In the genomic region with DNA sequence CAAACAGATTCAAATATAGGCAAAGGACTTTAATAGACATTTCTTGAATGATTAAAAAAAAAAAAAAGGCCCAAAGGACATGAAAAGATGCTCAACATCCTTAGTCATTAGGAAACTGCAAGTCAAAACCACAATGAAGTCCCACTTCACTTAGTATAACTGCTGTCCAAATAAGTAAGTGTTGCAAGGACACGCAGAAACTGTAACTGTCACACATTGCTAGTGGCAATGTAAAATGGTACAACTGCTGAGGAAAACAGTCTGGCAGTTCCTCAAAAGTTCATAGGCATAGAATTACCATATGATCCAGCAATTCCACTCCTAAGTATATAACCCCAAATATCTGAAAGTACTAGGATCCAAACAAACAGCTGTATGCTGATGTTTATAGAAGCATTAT, we compare ENCODE assay signal across 10 cellular contexts.
A peak's percentile ranks its signal among the peaks of the same experiment; 100 is the strongest.
DNase-seq lines count a peak whose midpoint lies in the region; ATAC-seq and TF ChIP-seq lines count a peak whose summit lies in the region.
"Had no signal": no experiment of that assay in that cellular context is flagged by ENCODE, and none has a peak within 500 bp of the region (broad histone marks: within the 10 kb centered on the region; RNA-seq: fewer than 3 reads in every experiment).

No MANE protein-coding gene starts in this region.

- no peak overlapping the region for H3K27ac Mint-ChIP-seq in activated T-helper 17 cell treated with anti-CD3 and anti-CD28 coated beads, Interleukin-2, amount 50 U/mL, for 72 hours
- no peak overlapping the region for H3K27ac Mint-ChIP-seq in CD8-positive, alpha-beta memory T cell

- H3K36me3 ChIP-seq in GM23248 (ENCODE audit: low read depth) (no peaks in the 10 kb centered on the region), tibial artery (no peaks in the 10 kb centered on the region)
- H3K36me3 ChIP-seq in CD8-positive, alpha-beta memory T cell (ENCODE audit: insufficient read depth, low read length) = no peaks in the 10 kb centered on the region
- H3K36me3 ChIP-seq: adrenal gland had no signal

- H3K9me3 ChIP-seq in GM23248 (ENCODE audit: low read depth) = no peaks in the 10 kb centered on the region
- H3K9me3 ChIP-seq in tibial artery = no peaks in the 10 kb centered on the region
- H3K9me3 ChIP-seq in CD8-positive, alpha-beta memory T cell (ENCODE audit: low read length) = no peaks in the 10 kb centered on the region
- H3K9me3 ChIP-seq: adrenal gland had no signal

- TF ChIP-seq CTCF in tibial artery (IDR thresholded peaks at IDR 0.05) = no peak

- H3K4me2 ChIP-seq in GM23248 (ENCODE audit: unreplicated experiment) = no peak overlapping the region

- 100% methylated on average over 1 of the region's 1 CpG for WGBS in GM23248 (ENCODE audit: low coverage in 1 of 2, low lambda C conversion rate in 2 of 2, missing lambda C conversion rate in 2 of 2), 2 experiments

- ATAC-seq in GM18870 (IDR thresholded peaks at IDR 0.05; ENCODE audit: unreplicated experiment) = peak; percentile 95
- peak; percentile 98 for ATAC-seq in GM21619 (IDR thresholded peaks at IDR 0.05; ENCODE audit: unreplicated experiment)
- peak; percentile 93 for ATAC-seq in HG03342 (IDR thresholded peaks at IDR 0.05; ENCODE audit: unreplicated experiment)
- ATAC-seq in activated T-helper 17 cell treated with anti-CD3 and anti-CD28 coated beads, Interleukin-2, amount 50 U/mL, for 72 hours (replicated peaks) = peak; percentile 83

- H3K27me3 Mint-ChIP-seq in activated T-helper 17 cell treated with anti-CD3 and anti-CD28 coated beads, Interleukin-2, amount 50 U/mL, for 72 hours = no peaks in the 10 kb centered on the region
- no peaks in the 10 kb centered on the region for H3K27me3 Mint-ChIP-seq in CD8-positive, alpha-beta memory T cell

- peaks cover 5% of the 10 kb centered on the region for H3K36me3 Mint-ChIP-seq in activated T-helper 17 cell treated with anti-CD3 and anti-CD28 coated beads, Interleukin-2, amount 50 U/mL, for 72 hours (ENCODE audit: low read depth)
- H3K36me3 Mint-ChIP-seq in CD8-positive, alpha-beta memory T cell = peaks cover 0 to 5% (median 3%) of the 10 kb centered on the region in 3 donors

- H3K4me3 ChIP-seq in GM23248 (no peak overlapping the region), tibial artery (no peak overlapping the region)
- H3K4me3 ChIP-seq in CD8-positive, alpha-beta memory T cell (ENCODE audit: low read length) = no peak overlapping the region
- H3K4me3 ChIP-seq: adrenal gland had no signal

- DNase-seq in GM23248 (no peak), tibial artery (no peak)
- DNase-seq in CD8-positive, alpha-beta memory T cell = no peak
- DNase-seq: activated CD4-positive, CD25-positive, alpha-beta regulatory T cell treated with anti-CD3 and anti-CD28 coated beads, Interleukin-2, amount 50 U/mL, for 72 hours; adrenal gland; NCI-H1436 treated with DMSO at 0.1 percent for 48 hours had no signal

- H4K20me1 ChIP-seq in GM23248 (ENCODE audit: insufficient read depth) = no peaks in the 10 kb centered on the region

- H3K9me3 Mint-ChIP-seq in activated T-helper 17 cell treated with anti-CD3 and anti-CD28 coated beads, Interleukin-2, amount 50 U/mL, for 72 hours = peaks cover 8% of the 10 kb centered on the region
- H3K9me3 Mint-ChIP-seq in CD8-positive, alpha-beta memory T cell = peaks cover 0 to 6% (median 2%) of the 10 kb centered on the region in 5 donors

- H3K79me2 ChIP-seq in GM23248 (ENCODE audit: insufficient read depth) = no peaks in the 10 kb centered on the region

- H3K4me1 ChIP-seq in GM23248 (ENCODE audit: insufficient read depth) (no peaks in the 10 kb centered on the region), tibial artery (no peaks in the 10 kb centered on the region)
- no peaks in the 10 kb centered on the region for H3K4me1 ChIP-seq in CD8-positive, alpha-beta memory T cell (ENCODE audit: insufficient read depth, low read length)
- H3K4me1 ChIP-seq: adrenal gland had no signal

- H2AFZ ChIP-seq in GM23248 = no peak overlapping the region

- H3K4me1 Mint-ChIP-seq in activated T-helper 17 cell treated with anti-CD3 and anti-CD28 coated beads, Interleukin-2, amount 50 U/mL, for 72 hours = no peaks in the 10 kb centered on the region
- H3K4me1 Mint-ChIP-seq in CD8-positive, alpha-beta memory T cell = no peaks in the 10 kb centered on the region

- no peak overlapping the region for H3K4me3 Mint-ChIP-seq in activated T-helper 17 cell treated with anti-CD3 and anti-CD28 coated beads, Interleukin-2, amount 50 U/mL, for 72 hours
- H3K4me3 Mint-ChIP-seq in CD8-positive, alpha-beta memory T cell = no peak overlapping the region

- CTCF ChIA-PET in CD8-positive, alpha-beta memory T cell (lab: Charles Lee) = no interaction called here

- H3K27me3 ChIP-seq in GM23248 (replicated peaks; ENCODE audit: insufficient read depth) (no peaks in the 10 kb centered on the region), tibial artery (no peaks in the 10 kb centered on the region)
- H3K27me3 ChIP-seq in CD8-positive, alpha-beta memory T cell (ENCODE audit: insufficient read depth, low read length, poor library complexity, severe bottlenecking) = no peaks in the 10 kb centered on the region
- H3K27me3 ChIP-seq: adrenal gland had no signal

- intact Hi-C loops in tibial artery (cut with DNase I; ENCODE audit: low total_unique reads) = no loop called here

- H3K27ac ChIP-seq in GM23248 = no peak overlapping the region
- H3K27ac ChIP-seq in tibial artery = no peak overlapping the region
- H3K27ac ChIP-seq in CD8-positive, alpha-beta memory T cell (ENCODE audit: low read depth, low read length) = no peak overlapping the region
- H3K27ac ChIP-seq: adrenal gland had no signal

- in situ Hi-C loops in GM23248 (cut with MboI) = no loop called here

- H3F3A ChIP-seq in GM23248 (ENCODE audit: insufficient read depth) = no peaks in the 10 kb centered on the region

- no peaks in the 10 kb centered on the region for H3K9me2 ChIP-seq in GM23248 (ENCODE audit: insufficient read depth)

- no peak overlapping the region for H3K9ac ChIP-seq in GM23248

- POLR2A ChIA-PET in CD8-positive, alpha-beta memory T cell (lab: Charles Lee) = no interaction called here
